Comparison of ENCODE assay signal across 1 cellular context in genomic region chr1:41357451-41358151, GRCh38.
TF ChIP-seq lines count a peak whose summit lies in the region.

No MANE protein-coding gene starts in this region.

TF ChIP-seq in K562, 482 proteins besides CTCF, POLR2A, EP300 and RAD21 (continued from another document):
- TF ChIP-seq ZNF609 (CRISPR knock-in tag; IDR thresholded peaks at IDR 0.05; ENCODE audit: borderline replicate concordance): no peak
- TF ChIP-seq E2F8 (IDR thresholded peaks at IDR 0.05; ENCODE audit: low read depth, partially characterized antibody): no peak
- TF ChIP-seq, protein P1, sequence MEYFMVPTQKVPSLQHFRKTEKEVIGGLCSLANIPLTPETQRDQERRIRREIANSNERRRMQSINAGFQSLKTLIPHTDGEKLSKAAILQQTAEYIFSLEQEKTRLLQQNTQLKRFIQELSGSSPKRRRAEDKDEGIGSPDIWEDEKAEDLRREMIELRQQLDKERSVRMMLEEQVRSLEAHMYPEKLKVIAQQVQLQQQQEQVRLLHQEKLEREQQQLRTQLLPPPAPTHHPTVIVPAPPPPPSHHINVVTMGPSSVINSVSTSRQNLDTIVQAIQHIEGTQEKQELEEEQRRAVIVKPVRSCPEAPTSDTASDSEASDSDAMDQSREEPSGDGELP (CRISPR knock-in tag; IDR thresholded peaks at IDR 0.05; ENCODE audit: borderline replicate concordance): peak; percentile 55; the same call in 1 of the 2 replicates
- TF ChIP-seq SETDB1 (IDR thresholded peaks at IDR 0.05; ENCODE audit: low read length): no peak
- no peak for TF ChIP-seq ZSCAN29 (IDR thresholded peaks at IDR 0.05)
- TF ChIP-seq RUNX1 (IDR thresholded peaks at IDR 0.05; ENCODE audit: low read depth): no peak
- no peak for TF ChIP-seq CTCFL (IDR thresholded peaks at IDR 0.05; ENCODE audit: borderline replicate concordance, insufficient read depth, low read depth, low read length, poor library complexity, severe bottlenecking)
- TF ChIP-seq YBX1 (IDR thresholded peaks at IDR 0.05): no peak
- TF ChIP-seq, protein P2, sequence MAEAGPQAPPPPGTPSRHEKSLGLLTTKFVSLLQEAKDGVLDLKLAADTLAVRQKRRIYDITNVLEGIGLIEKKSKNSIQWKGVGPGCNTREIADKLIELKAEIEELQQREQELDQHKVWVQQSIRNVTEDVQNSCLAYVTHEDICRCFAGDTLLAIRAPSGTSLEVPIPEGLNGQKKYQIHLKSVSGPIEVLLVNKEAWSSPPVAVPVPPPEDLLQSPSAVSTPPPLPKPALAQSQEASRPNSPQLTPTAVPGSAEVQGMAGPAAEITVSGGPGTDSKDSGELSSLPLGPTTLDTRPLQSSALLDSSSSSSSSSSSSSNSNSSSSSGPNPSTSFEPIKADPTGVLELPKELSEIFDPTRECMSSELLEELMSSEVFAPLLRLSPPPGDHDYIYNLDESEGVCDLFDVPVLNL (CRISPR knock-in tag; IDR thresholded peaks at IDR 0.05; ENCODE audit: low read depth): no peak
- no peak for TF ChIP-seq HIVEP1 (CRISPR knock-in tag; IDR thresholded peaks at IDR 0.05)
- TF ChIP-seq, protein P3, sequence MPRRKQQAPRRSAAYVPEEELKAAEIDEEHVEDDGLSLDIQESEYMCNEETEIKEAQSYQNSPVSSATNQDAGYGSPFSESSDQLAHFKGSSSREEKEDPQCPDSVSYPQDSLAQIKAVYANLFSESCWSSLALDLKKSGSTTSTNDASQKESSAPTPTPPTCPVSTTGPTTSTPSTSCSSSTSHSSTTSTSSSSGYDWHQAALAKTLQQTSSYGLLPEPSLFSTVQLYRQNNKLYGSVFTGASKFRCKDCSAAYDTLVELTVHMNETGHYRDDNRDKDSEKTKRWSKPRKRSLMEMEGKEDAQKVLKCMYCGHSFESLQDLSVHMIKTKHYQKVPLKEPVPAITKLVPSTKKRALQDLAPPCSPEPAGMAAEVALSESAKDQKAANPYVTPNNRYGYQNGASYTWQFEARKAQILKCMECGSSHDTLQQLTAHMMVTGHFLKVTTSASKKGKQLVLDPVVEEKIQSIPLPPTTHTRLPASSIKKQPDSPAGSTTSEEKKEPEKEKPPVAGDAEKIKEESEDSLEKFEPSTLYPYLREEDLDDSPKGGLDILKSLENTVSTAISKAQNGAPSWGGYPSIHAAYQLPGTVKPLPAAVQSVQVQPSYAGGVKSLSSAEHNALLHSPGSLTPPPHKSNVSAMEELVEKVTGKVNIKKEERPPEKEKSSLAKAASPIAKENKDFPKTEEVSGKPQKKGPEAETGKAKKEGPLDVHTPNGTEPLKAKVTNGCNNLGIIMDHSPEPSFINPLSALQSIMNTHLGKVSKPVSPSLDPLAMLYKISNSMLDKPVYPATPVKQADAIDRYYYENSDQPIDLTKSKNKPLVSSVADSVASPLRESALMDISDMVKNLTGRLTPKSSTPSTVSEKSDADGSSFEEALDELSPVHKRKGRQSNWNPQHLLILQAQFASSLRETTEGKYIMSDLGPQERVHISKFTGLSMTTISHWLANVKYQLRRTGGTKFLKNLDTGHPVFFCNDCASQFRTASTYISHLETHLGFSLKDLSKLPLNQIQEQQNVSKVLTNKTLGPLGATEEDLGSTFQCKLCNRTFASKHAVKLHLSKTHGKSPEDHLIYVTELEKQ (CRISPR knock-in tag; IDR thresholded peaks at IDR 0.05): no peak
- TF ChIP-seq, protein P4, sequence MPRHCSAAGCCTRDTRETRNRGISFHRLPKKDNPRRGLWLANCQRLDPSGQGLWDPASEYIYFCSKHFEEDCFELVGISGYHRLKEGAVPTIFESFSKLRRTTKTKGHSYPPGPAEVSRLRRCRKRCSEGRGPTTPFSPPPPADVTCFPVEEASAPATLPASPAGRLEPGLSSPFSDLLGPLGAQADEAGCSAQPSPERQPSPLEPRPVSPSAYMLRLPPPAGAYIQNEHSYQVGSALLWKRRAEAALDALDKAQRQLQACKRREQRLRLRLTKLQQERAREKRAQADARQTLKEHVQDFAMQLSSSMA (CRISPR knock-in tag; IDR thresholded peaks at IDR 0.05): no peak
- peak; percentile 9; the same call in 1 of the 2 replicates for TF ChIP-seq CTBP1 (IDR thresholded peaks at IDR 0.05; ENCODE audit: borderline replicate concordance)
TF ChIP-seq in K562: peak in this region for 8.
